Comparison of ENCODE assay signal across 9 cellular contexts in the genomic region with DNA sequence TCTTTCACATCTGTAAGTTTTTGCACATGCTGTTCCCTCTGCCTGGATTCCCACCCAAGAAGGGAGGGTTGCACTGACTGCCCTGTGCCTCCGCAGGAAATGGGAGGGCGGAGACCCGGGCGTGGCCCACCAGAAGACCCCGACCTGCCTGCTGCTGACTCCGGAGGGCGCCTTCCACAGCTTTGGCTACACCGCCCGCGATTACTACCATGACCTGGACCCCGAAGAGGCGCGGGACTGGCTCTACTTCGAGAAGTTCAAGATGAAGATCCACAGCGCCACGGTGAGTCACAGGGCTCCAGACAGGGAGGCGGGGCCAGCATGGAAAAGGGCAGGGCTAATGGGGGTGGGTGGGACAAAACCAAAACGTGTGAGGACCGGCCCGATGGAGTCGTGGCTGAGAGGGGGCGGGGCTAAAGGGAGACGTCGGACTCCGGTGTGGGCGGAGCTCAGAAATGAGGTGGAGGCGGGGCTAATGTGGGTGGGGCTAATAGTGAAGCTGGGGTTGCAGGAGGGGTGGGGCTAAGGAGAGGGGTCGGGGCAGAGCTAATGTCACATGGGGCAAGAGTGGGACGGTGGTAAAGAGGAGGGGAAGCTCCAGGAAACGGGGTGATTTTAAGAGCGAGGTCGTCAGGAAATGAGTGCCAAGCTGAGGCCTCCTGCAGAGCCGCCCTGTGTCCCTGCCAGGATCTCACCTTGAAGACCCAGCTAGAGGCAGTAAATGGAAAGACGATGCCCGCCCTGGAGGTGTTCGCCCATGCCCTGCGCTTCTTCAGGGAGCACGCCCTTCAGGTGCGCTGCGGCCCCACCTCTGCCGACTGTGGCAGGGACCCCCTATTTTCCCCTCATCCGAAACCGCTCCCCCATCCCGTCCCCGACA. TPM values are rescaled to one million over a fixed set of nuclear protein-coding genes. Genes with fewer than 3 reads are reported as not detected.
A peak's percentile ranks its signal among the peaks of the same experiment; 100 is the strongest.
DNase-seq lines count a peak whose midpoint lies in the region; ATAC-seq lines count a peak whose summit lies in the region.
"Had no signal": no experiment of that assay in that cellular context is flagged by ENCODE, and none has a peak within 500 bp of the region (broad histone marks: within the 10 kb centered on the region; RNA-seq: fewer than 3 reads in every experiment).

No MANE protein-coding gene starts in this region.

- ATAC-seq in stimulated activated naive CD8-positive, alpha-beta T cell treated with anti-CD3 and anti-CD28 coated beads, Interleukin-15, amount 100 ng/mL, for 72 hours, result peak; percentile 62

- H3K4me1 Mint-ChIP-seq in dendritic cell treated with granulocyte-macrophage colony-stimulating factor and Interleukin-4, amounts not matched to agents 40 ng/mL and 50 ng/mL, for 4 days (ENCODE audit: low read depth), result peaks cover 16% of the 10 kb centered on the region
- H3K4me1 Mint-ChIP-seq in stimulated activated naive CD8-positive, alpha-beta T cell treated with anti-CD3 and anti-CD28 coated beads, Interleukin-15, amount 100 ng/mL, for 72 hours, result peaks cover 18% of the 10 kb centered on the region

- peak overlapping the region; percentile 64 for H3K4me3 Mint-ChIP-seq in dendritic cell treated with granulocyte-macrophage colony-stimulating factor and Interleukin-4, amounts not matched to agents 40 ng/mL and 50 ng/mL, for 4 days
- H3K4me3 Mint-ChIP-seq in stimulated activated naive CD8-positive, alpha-beta T cell treated with anti-CD3 and anti-CD28 coated beads, Interleukin-15, amount 100 ng/mL, for 72 hours, result peak overlapping the region; percentile 65 to 75

- in situ Hi-C loops in G401 (cut with HindIII; ENCODE audit: low sequenced_read_pairs), result no loop called here

- peak overlapping the region; percentile 49 for H3K27ac Mint-ChIP-seq in dendritic cell treated with granulocyte-macrophage colony-stimulating factor and Interleukin-4, amounts not matched to agents 40 ng/mL and 50 ng/mL, for 4 days
- H3K27ac Mint-ChIP-seq in stimulated activated naive CD8-positive, alpha-beta T cell treated with anti-CD3 and anti-CD28 coated beads, Interleukin-15, amount 100 ng/mL, for 72 hours, result peak overlapping the region in 1 of 2 donors; percentile 48

- DNase-seq in DMS114 treated with DMSO at 0.1 percent for 48 hours (lab: John Stamatoyannopoulos, UW; ENCODE audit: unreplicated experiment) (peak; percentile 61), MV-4-11 (lab: John Stamatoyannopoulos, UW) (peak; percentile 74), mucosa of gallbladder (ENCODE audit: low spot score) (peak; percentile 81), cortex of kidney (lab: John Stamatoyannopoulos, UW) (no peak), G401 (ENCODE audit: low spot score) (no peak)
- DNase-seq in activated CD4-positive, alpha-beta T cell treated with anti-CD3 and anti-CD28 coated beads for 24 hours (ENCODE audit: low read depth in 2 of 2), result peak; percentile 59 to 63
- peak; percentile 73 to 75 for DNase-seq in stimulated activated naive CD8-positive, alpha-beta T cell treated with anti-CD3 and anti-CD28 coated beads, Interleukin-15, amount 100 ng/mL, for 72 hours

- intact Hi-C loops in dendritic cell treated with granulocyte-macrophage colony-stimulating factor and Interleukin-4, amounts not matched to agents 40 ng/mL and 50 ng/mL, for 4 days (cut with micrococcal nuclease), result no loop called here

- peaks cover 56% of the 10 kb centered on the region for H3K27me3 Mint-ChIP-seq in dendritic cell treated with granulocyte-macrophage colony-stimulating factor and Interleukin-4, amounts not matched to agents 40 ng/mL and 50 ng/mL, for 4 days
- H3K27me3 Mint-ChIP-seq in stimulated activated naive CD8-positive, alpha-beta T cell treated with anti-CD3 and anti-CD28 coated beads, Interleukin-15, amount 100 ng/mL, for 72 hours, result peaks cover 40% of the 10 kb centered on the region

- no peaks in the 10 kb centered on the region for H3K9me3 Mint-ChIP-seq in dendritic cell treated with granulocyte-macrophage colony-stimulating factor and Interleukin-4, amounts not matched to agents 40 ng/mL and 50 ng/mL, for 4 days
- H3K9me3 Mint-ChIP-seq in stimulated activated naive CD8-positive, alpha-beta T cell treated with anti-CD3 and anti-CD28 coated beads, Interleukin-15, amount 100 ng/mL, for 72 hours, result no peaks in the 10 kb centered on the region

- H3K36me3 Mint-ChIP-seq in dendritic cell treated with granulocyte-macrophage colony-stimulating factor and Interleukin-4, amounts not matched to agents 40 ng/mL and 50 ng/mL, for 4 days (ENCODE audit: low read depth), result no peaks in the 10 kb centered on the region

RNA-seq across cellular contexts. Expression of gene HSPA12B, which starts 12.6 kb away (rescaled TPM):
- total RNA-seq in mucosa of gallbladder, result 5.4 TPM
- not detected in 2 replicates for total RNA-seq in G401 (2014; rRNA removed; shearing (Covaris generic))

RNA-seq across cellular contexts. Expression of gene ADISSP, which starts 22.5 kb away (rescaled TPM):
- total RNA-seq in mucosa of gallbladder, result 61.1 TPM
- 95.8 and 107 TPM in 2 replicates for total RNA-seq in G401 (2014; rRNA removed; shearing (Covaris generic))

RNA-seq across cellular contexts. Expression of gene SIGLEC1, which starts 32.6 kb away (rescaled TPM):
- total RNA-seq in mucosa of gallbladder, result 8.2 TPM
- total RNA-seq in G401 (2014; rRNA removed; shearing (Covaris generic)), result not detected in 2 replicates
- total RNA-seq: lung microvascular endothelial cell had no signal

RNA-seq across cellular contexts. Expression of gene SPEF1, which starts 36.2 kb away (rescaled TPM):
- 0.75 TPM for total RNA-seq in mucosa of gallbladder
- 2.4 and 3.0 TPM in 2 replicates for total RNA-seq in G401 (2014; rRNA removed; shearing (Covaris generic))

RNA-seq across cellular contexts. Expression of gene CENPB, which starts 41.5 kb away (rescaled TPM):
- 109 TPM for total RNA-seq in mucosa of gallbladder
- total RNA-seq in G401 (2014; rRNA removed; shearing (Covaris generic)), result 42.5 and 46.8 TPM in 2 replicates

Comparison
In these comparisons a context has a peak if more than half of its experiments do, and no peak if none do; other contexts are left out.
1. DNase-seq: peak in DMS114 treated with DMSO at 0.1 percent for 48 hours (single experiment), MV-4-11 (single experiment), activated CD4-positive, alpha-beta T cell treated with anti-CD3 and anti-CD28 coated beads for 24 hours (2 of 2), mucosa of gallbladder (single experiment) and stimulated activated naive CD8-positive, alpha-beta T cell treated with anti-CD3 and anti-CD28 coated beads, Interleukin-15, amount 100 ng/mL, for 72 hours (2 of 2); none in cortex of kidney (single experiment) and G401 (single experiment).